ENCODE assay signal across 13 cellular contexts in the genomic region with DNA sequence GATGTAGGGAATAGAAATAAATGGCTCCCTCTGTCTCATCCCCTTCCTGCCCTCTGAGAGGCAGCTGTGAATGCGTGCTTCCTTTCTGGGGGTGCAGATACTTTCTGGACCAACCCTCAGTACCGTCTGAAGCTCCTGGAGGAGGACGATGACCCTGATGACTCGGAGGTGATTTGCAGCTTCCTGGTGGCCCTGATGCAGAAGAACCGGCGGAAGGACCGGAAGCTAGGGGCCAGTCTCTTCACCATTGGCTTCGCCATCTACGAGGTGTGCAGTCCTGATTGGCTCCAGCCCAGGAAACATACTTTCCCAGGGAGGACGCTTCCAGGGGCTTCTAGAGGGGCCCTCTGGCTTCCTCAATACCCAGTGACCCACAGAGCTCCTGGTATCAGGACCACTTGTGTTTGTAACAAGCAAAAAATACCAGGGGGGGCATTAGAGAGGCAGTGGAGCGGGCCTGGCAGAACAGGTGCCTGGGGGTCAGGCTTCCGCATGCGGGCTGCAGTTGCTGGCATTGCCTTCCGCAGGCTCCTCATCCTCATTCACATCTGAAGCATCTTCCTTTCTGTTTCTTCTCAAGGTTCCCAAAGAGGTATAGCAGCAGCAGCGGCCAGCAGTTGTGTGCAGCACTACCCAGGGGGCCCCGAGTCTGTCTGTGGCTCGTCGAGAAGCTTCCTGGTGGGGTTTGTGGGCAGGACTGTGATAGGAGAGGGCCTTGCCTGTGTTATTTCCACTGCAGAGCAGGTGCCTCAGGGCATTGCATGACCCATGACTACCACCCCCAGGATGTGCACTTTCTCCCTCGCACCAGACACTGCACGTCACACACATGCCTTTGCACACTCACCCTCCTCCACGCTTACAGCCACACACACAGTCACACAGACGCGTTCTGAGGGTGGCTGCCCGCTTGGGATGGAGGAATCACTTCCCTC. TPM values are rescaled to one million over a fixed set of nuclear protein-coding genes. Genes with fewer than 3 reads are reported as not detected.
DNase-seq lines count a peak whose midpoint lies in the region; FAIRE-seq and TF ChIP-seq lines count a peak whose summit lies in the region.
"Had no signal": no experiment of that assay in that cellular context is flagged by ENCODE, and none has a peak within 500 bp of the region (broad histone marks: within the 10 kb centered on the region; RNA-seq: fewer than 3 reads in every experiment).

No MANE protein-coding gene starts in this region.

- no peaks in the 10 kb centered on the region for H3K9me3 Mint-ChIP-seq in T-helper 2 cell treated with Interferon-gamma antibody and Interleukin-4, amounts not matched to agents 5 μg/mL and 100 μg/mL, for 36 hours
- H3K9me3 Mint-ChIP-seq: mesothelial cell of epicardium; stimulated activated naive B cell treated with anti-CD40 and anti-IgM and Interleukin-4, amounts not matched to agents 10 μg/mL and 1 μg/mL and 100 μg/mL, for 72 hours had no signal

- H3K4me3 Mint-ChIP-seq in T-helper 2 cell treated with Interferon-gamma antibody and Interleukin-4, amounts not matched to agents 5 μg/mL and 100 μg/mL, for 36 hours: peak overlapping the region; percentile 39
- H3K4me3 Mint-ChIP-seq: mesothelial cell of epicardium; stimulated activated naive B cell treated with anti-CD40 and anti-IgM and Interleukin-4, amounts not matched to agents 10 μg/mL and 1 μg/mL and 100 μg/mL, for 72 hours had no signal

- H3K4me1 Mint-ChIP-seq in T-helper 2 cell treated with Interferon-gamma antibody and Interleukin-4, amounts not matched to agents 5 μg/mL and 100 μg/mL, for 36 hours (ENCODE audit: low read depth): peaks cover 3% of the 10 kb centered on the region

- FAIRE-seq in GM12891 (lab: Jason Lieb, UNC): peak; percentile 40

- DNase-seq in AML-193 (lab: John Stamatoyannopoulos, UW) (peak; percentile 81 to 85), GM12891 (ENCODE audit: insufficient read length, low spot score) (no peak), foreskin melanocyte (peak; percentile 51), SKM-1 (lab: John Stamatoyannopoulos, UW; ENCODE audit: unreplicated experiment) (no peak), dedifferentiated amniotic fluid mesenchymal stem cell (ENCODE audit: extremely low spot score) (no peak), SKM-1 treated with dmso at 0.1 percent for 144 hours (lab: John Stamatoyannopoulos, UW; ENCODE audit: unreplicated experiment) (no peak)
- no peak for DNase-seq in T-helper 2 cell treated with Interferon-gamma antibody and Interleukin-4, amounts not matched to agents 5 μg/mL and 100 μg/mL, for 36 hours (ENCODE audit: low spot score)
- DNase-seq in effector CD4-positive, alpha-beta T cell: no peak
- DNase-seq: C1 segment of cervical spinal cord; NCI-H446; stimulated activated CD4-positive, alpha-beta T cell treated with anti-CD3 and anti-CD28 coated beads, Interleukin-1b, Interleukin-23, amount 100 ng/mL, for 48 hours; stimulated activated naive B cell treated with anti-CD40 and anti-IgM and Interleukin-4, amounts not matched to agents 10 μg/mL and 1 μg/mL and 100 μg/mL, for 72 hours had no signal

- no peaks in the 10 kb centered on the region for H3K36me3 Mint-ChIP-seq in T-helper 2 cell treated with Interferon-gamma antibody and Interleukin-4, amounts not matched to agents 5 μg/mL and 100 μg/mL, for 36 hours (ENCODE audit: low read depth)

- no peak for TF ChIP-seq POLR2A in GM12891 (IDR thresholded peaks at IDR 0.05; ENCODE audit: low read depth, low read length)

- no peaks in the 10 kb centered on the region for H3K27me3 Mint-ChIP-seq in T-helper 2 cell treated with Interferon-gamma antibody and Interleukin-4, amounts not matched to agents 5 μg/mL and 100 μg/mL, for 36 hours (ENCODE audit: low read depth)
- H3K27me3 Mint-ChIP-seq: stimulated activated naive B cell treated with anti-CD40 and anti-IgM and Interleukin-4, amounts not matched to agents 10 μg/mL and 1 μg/mL and 100 μg/mL, for 72 hours had no signal

- peak overlapping the region; percentile 47 for H3K27ac Mint-ChIP-seq in T-helper 2 cell treated with Interferon-gamma antibody and Interleukin-4, amounts not matched to agents 5 μg/mL and 100 μg/mL, for 36 hours
- H3K27ac Mint-ChIP-seq: mesothelial cell of epicardium had no signal

TF ChIP-seq in GM12891, 5 proteins besides CTCF, POLR2A, EP300 and RAD21:
- TF ChIP-seq PAX5 (IDR thresholded peaks at IDR 0.05; ENCODE audit: insufficient read depth, low read length, severe bottlenecking) (no peak), TAF1 (IDR thresholded peaks at IDR 0.05; ENCODE audit: low read depth, low read length) (no peak), POLR2AphosphoS5 (IDR thresholded peaks at IDR 0.05; ENCODE audit: low read depth, low read length) (no peak), POU2F2 (IDR thresholded peaks at IDR 0.05; ENCODE audit: low read depth, low read length) (no peak), SPI1 (IDR thresholded peaks at IDR 0.05; ENCODE audit: low read depth, low read length) (no peak)

RNA-seq across cellular contexts. Expression of gene CAPN3, which starts 42.5 kb away (rescaled TPM):
- 3.7 TPM for polyA plus RNA-seq in GM12891 (2012; ENCODE audit: low read depth, missing spikeins)

Comparison
In these comparisons a context has a peak if more than half of its experiments do, and no peak if none do; other contexts are left out.
1. DNase-seq: peak in AML-193 (2 of 2) and foreskin melanocyte (single experiment); none in GM12891 (single experiment), T-helper 2 cell treated with Interferon-gamma antibody and Interleukin-4, amounts not matched to agents 5 μg/mL and 100 μg/mL, for 36 hours (single experiment), SKM-1 (single experiment), effector CD4-positive, alpha-beta T cell (single experiment), dedifferentiated amniotic fluid mesenchymal stem cell (single experiment) and SKM-1 treated with dmso at 0.1 percent for 144 hours (single experiment).